21 cellular contexts compared by ENCODE assay signal in genomic region chr5:154296525-154297159, GRCh38.
DNase-seq lines count a peak whose midpoint lies in the region; ATAC-seq, FAIRE-seq and TF ChIP-seq lines count a peak whose summit lies in the region.
"Had no signal": no experiment of that assay in that cellular context is flagged by ENCODE, and none has a peak within 500 bp of the region (broad histone marks: within the 10 kb centered on the region; RNA-seq: fewer than 3 reads in every experiment).

No MANE protein-coding gene starts in this region.

- peak; percentile 79 for FAIRE-seq in bronchial epithelial cell (lab: Jason Lieb, UNC)
- FAIRE-seq: astrocyte, frontal cortex, H54 had no signal

- H3K36me3 ChIP-seq in bronchial epithelial cell (ENCODE audit: control insufficient read depth, insufficient read depth, low read length), result no peaks in the 10 kb centered on the region
- H3K36me3 ChIP-seq in lower lobe of right lung, result peaks cover 30% of the 10 kb centered on the region

- DNase-seq in activated CD8-positive, alpha-beta memory T cell treated with anti-CD3 and anti-CD28 coated beads, Interleukin-2, amount 10 ng/mL, durations not matched to agents 7 days and 5 days, result peak; percentile 15
- DNase-seq in activated CD8-positive, alpha-beta memory T cell treated with anti-CD3 and anti-CD28 coated beads, Interleukin-2, amount 50 U/mL, for 48 hours, result no peak
- DNase-seq in bronchial epithelial cell (ENCODE audit: low read depth) (peak; percentile 93), lower lobe of right lung (no peak), ureter (ENCODE audit: low spot score) (peak; percentile 52), SKM-1 treated with dmso at 0.1 percent for 144 hours (lab: John Stamatoyannopoulos, UW; ENCODE audit: unreplicated experiment) (no peak), sciatic nerve (ENCODE audit: low spot score) (no peak)
- DNase-seq: activated CD4-positive, alpha-beta T cell treated with anti-CD3 and anti-CD28 coated beads for 4 hours; activated naive CD4-positive, alpha-beta T cell treated with anti-CD3 and anti-CD28 coated beads for 36 hours; activated T-cell treated with anti-CD3 and anti-CD28 coated beads for 4 hours; CD8-positive, alpha-beta T cell; naive thymus-derived CD8-positive, alpha-beta T cell; NCI-H1417 treated with DMSO at 0.1 percent for 48 hours; NCI-H510A; T1000 had no signal

- peaks cover 7% of the 10 kb centered on the region for H3K4me1 Mint-ChIP-seq in activated CD8-positive, alpha-beta memory T cell treated with anti-CD3 and anti-CD28 coated beads, Interleukin-2, amount 10 ng/mL, durations not matched to agents 7 days and 5 days

- no peaks in the 10 kb centered on the region for H3K27me3 ChIP-seq in bronchial epithelial cell (ENCODE audit: control insufficient read depth, insufficient read depth, low read length)
- no peaks in the 10 kb centered on the region for H3K27me3 ChIP-seq in lower lobe of right lung (ENCODE audit: low read depth)

- no peak overlapping the region for H3K27ac ChIP-seq in lower lobe of right lung
- H3K27ac ChIP-seq: SK-N-MC had no signal

- H3K4me3 Mint-ChIP-seq in activated CD8-positive, alpha-beta memory T cell treated with anti-CD3 and anti-CD28 coated beads, Interleukin-2, amount 10 ng/mL, durations not matched to agents 7 days and 5 days, result no peak overlapping the region
- H3K4me3 Mint-ChIP-seq: activated naive CD4-positive, alpha-beta T cell treated with anti-CD3 and anti-CD28 coated beads for 36 hours; CD8-positive, alpha-beta T cell; naive thymus-derived CD8-positive, alpha-beta T cell; stimulated activated naive CD8-positive, alpha-beta T cell treated with anti-CD3 and anti-CD28 coated beads, Interleukin-15, Interleukin-2, amounts not matched to agents 100 ng/mL and 50 ng/mL, for 24 hours had no signal

- H3K36me3 Mint-ChIP-seq in activated CD8-positive, alpha-beta memory T cell treated with anti-CD3 and anti-CD28 coated beads, Interleukin-2, amount 10 ng/mL, durations not matched to agents 7 days and 5 days, result peaks cover 10% of the 10 kb centered on the region

- no peak for ATAC-seq in activated CD8-positive, alpha-beta memory T cell treated with anti-CD3 and anti-CD28 coated beads, Interleukin-2, amount 10 ng/mL, durations not matched to agents 7 days and 5 days
- peak; percentile 73 to 87 for ATAC-seq in lower lobe of right lung
- no peak for ATAC-seq in HG03159 (IDR thresholded peaks at IDR 0.05; ENCODE audit: unreplicated experiment)
- ATAC-seq in sciatic nerve, result no peak
- ATAC-seq: CD8-positive, alpha-beta T cell; naive thymus-derived CD8-positive, alpha-beta T cell had no signal

- H3K9me3 ChIP-seq in lower lobe of right lung, result no peaks in the 10 kb centered on the region

- no peaks in the 10 kb centered on the region for H3K9me3 Mint-ChIP-seq in activated CD8-positive, alpha-beta memory T cell treated with anti-CD3 and anti-CD28 coated beads, Interleukin-2, amount 10 ng/mL, durations not matched to agents 7 days and 5 days (ENCODE audit: low read depth)
- H3K9me3 Mint-ChIP-seq: activated naive CD4-positive, alpha-beta T cell treated with anti-CD3 and anti-CD28 coated beads for 36 hours; CD8-positive, alpha-beta T cell; naive thymus-derived CD8-positive, alpha-beta T cell; stimulated activated naive CD8-positive, alpha-beta T cell treated with anti-CD3 and anti-CD28 coated beads, Interleukin-15, Interleukin-2, amounts not matched to agents 100 ng/mL and 50 ng/mL, for 24 hours had no signal

- no peak for TF ChIP-seq CTCF in bronchial epithelial cell (IDR thresholded peaks at IDR 0.05; ENCODE audit: insufficient read depth, low read length, severe bottlenecking)
- no peak for TF ChIP-seq CTCF in lower lobe of right lung (IDR thresholded peaks at IDR 0.05)

- H3K4me3 ChIP-seq in bronchial epithelial cell (ENCODE audit: low read depth, low read length) (no peak overlapping the region), lower lobe of right lung (no peak overlapping the region)
- H3K4me3 ChIP-seq: SK-N-MC had no signal

- CTCF ChIA-PET in activated CD8-positive, alpha-beta memory T cell treated with anti-CD3 and anti-CD28 coated beads, Interleukin-2, amount 10 ng/mL, durations not matched to agents 7 days and 5 days (lab: Charles Lee), result interaction anchor here (1.6 kb wide), 1 partner anchor 11 kb away, joined by 5 read pairs; no protein-coding TSS in a partner anchor

- no peak overlapping the region for H3K27ac Mint-ChIP-seq in activated CD8-positive, alpha-beta memory T cell treated with anti-CD3 and anti-CD28 coated beads, Interleukin-2, amount 10 ng/mL, durations not matched to agents 7 days and 5 days
- H3K27ac Mint-ChIP-seq: activated naive CD4-positive, alpha-beta T cell treated with anti-CD3 and anti-CD28 coated beads for 36 hours; CD8-positive, alpha-beta T cell had no signal

- no peaks in the 10 kb centered on the region for H3K27me3 Mint-ChIP-seq in activated CD8-positive, alpha-beta memory T cell treated with anti-CD3 and anti-CD28 coated beads, Interleukin-2, amount 10 ng/mL, durations not matched to agents 7 days and 5 days
- H3K27me3 Mint-ChIP-seq: naive thymus-derived CD8-positive, alpha-beta T cell; stimulated activated naive CD8-positive, alpha-beta T cell treated with anti-CD3 and anti-CD28 coated beads, Interleukin-15, Interleukin-2, amounts not matched to agents 100 ng/mL and 50 ng/mL, for 24 hours had no signal

- H3K4me1 ChIP-seq in lower lobe of right lung, result peaks cover 13% of the 10 kb centered on the region

- intact Hi-C loops in lower lobe of right lung (cut with DNase I), result no loop called here
- intact Hi-C loops in sciatic nerve (cut with DNase I), result no loop called here

Comparison
In these comparisons a context has a peak if more than half of its experiments do, and no peak if none do; other contexts are left out.
1. DNase-seq: peak in activated CD8-positive, alpha-beta memory T cell treated with anti-CD3 and anti-CD28 coated beads, Interleukin-2, amount 10 ng/mL, durations not matched to agents 7 days and 5 days (single experiment), bronchial epithelial cell (single experiment) and ureter (single experiment); none in activated CD8-positive, alpha-beta memory T cell treated with anti-CD3 and anti-CD28 coated beads, Interleukin-2, amount 50 U/mL, for 48 hours (single experiment), lower lobe of right lung (single experiment), SKM-1 treated with dmso at 0.1 percent for 144 hours (single experiment) and sciatic nerve (single experiment).
2. ATAC-seq: peak in lower lobe of right lung (2 of 2); none in activated CD8-positive, alpha-beta memory T cell treated with anti-CD3 and anti-CD28 coated beads, Interleukin-2, amount 10 ng/mL, durations not matched to agents 7 days and 5 days (single experiment), HG03159 (single experiment) and sciatic nerve (single experiment).